ENCODE assay signal across 21 cellular contexts in the genomic region with DNA sequence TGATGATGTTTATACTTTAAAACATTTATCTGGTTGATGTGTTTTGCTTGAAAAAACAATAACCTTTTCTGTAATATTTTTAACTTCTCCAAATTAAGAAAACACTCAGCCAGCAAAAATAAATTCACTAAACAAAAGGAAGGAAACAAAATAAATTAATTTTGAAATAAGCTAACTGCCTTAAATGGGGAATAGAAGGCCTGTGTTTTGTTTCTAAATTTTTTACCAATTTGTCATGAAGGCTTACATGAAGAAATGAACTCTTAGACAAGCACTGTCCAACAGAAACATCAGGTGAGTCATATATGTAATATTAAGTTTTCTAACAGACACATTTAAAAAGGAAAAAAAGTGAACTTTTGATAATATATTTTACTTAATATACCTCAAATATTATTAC.
DNase-seq lines count a peak whose midpoint lies in the region; ATAC-seq, FAIRE-seq and TF ChIP-seq lines count a peak whose summit lies in the region.
"Had no signal": no experiment of that assay in that cellular context is flagged by ENCODE, and none has a peak within 500 bp of the region (broad histone marks: within the 10 kb centered on the region; RNA-seq: fewer than 3 reads in every experiment).

No MANE protein-coding gene starts in this region.

- no peaks in the 10 kb centered on the region for H3K4me1 ChIP-seq in psoas muscle
- H3K4me1 ChIP-seq: Caco-2, lower lobe of right lung had no signal

- H3K4me3 ChIP-seq in AG10803 (ENCODE audit: low read length): no peak overlapping the region
- H3K4me3 ChIP-seq in choroid plexus epithelial cell (ENCODE audit: low read depth, low read length): no peak overlapping the region
- H3K4me3 ChIP-seq in psoas muscle: no peak overlapping the region
- H3K4me3 ChIP-seq: lower lobe of right lung had no signal

- peak; percentile 74 for FAIRE-seq in RCC 7860 (lab: Jason Lieb, UNC)
- no peak for FAIRE-seq in D721Med (lab: Jason Lieb, UNC)
- FAIRE-seq in GM12891 (lab: Jason Lieb, UNC): no peak
- FAIRE-seq: HTR-8/SVneo, urothelium cell line had no signal

- no peaks in the 10 kb centered on the region for H3K9me3 ChIP-seq in psoas muscle
- H3K9me3 ChIP-seq: Caco-2, lower lobe of right lung had no signal

- no peak overlapping the region for H3K27ac ChIP-seq in psoas muscle
- H3K27ac ChIP-seq: lower lobe of right lung had no signal

- no peaks in the 10 kb centered on the region for H3K36me3 ChIP-seq in psoas muscle (ENCODE audit: insufficient read depth in 1 of 2, low read depth in 1 of 2)
- H3K36me3 ChIP-seq: lower lobe of right lung had no signal

- TF ChIP-seq CTCF in AG10803 (conservative IDR thresholded peaks at IDR 0.05; ENCODE audit: low read length) (no peak), choroid plexus epithelial cell (conservative IDR thresholded peaks at IDR 0.05; ENCODE audit: low read depth, low read length) (no peak), D721Med (IDR thresholded peaks at IDR 0.05; ENCODE audit: insufficient read depth, missing control alignments) (no peak), psoas muscle (IDR thresholded peaks at IDR 0.05) (no peak)

- intact Hi-C loops in psoas muscle (cut with DNase I): no loop called here

- no peak for TF ChIP-seq POLR2A in GM12891 (IDR thresholded peaks at IDR 0.05; ENCODE audit: low read depth, low read length)

- no peaks in the 10 kb centered on the region for H3K27me3 ChIP-seq in psoas muscle (ENCODE audit: insufficient read depth in 3 of 3, low read length in 2 of 3)

- DNase-seq in AG10803 (ENCODE audit: low read depth) (peak; percentile 41), RCC 7860 (ENCODE audit: low spot score) (peak; percentile 34), choroid plexus epithelial cell (ENCODE audit: low read depth) (peak; percentile 66), kidney glomerular epithelial cell (lab: John Stamatoyannopoulos, UW) (peak; percentile 49), T1000 (lab: John Stamatoyannopoulos, UW) (no peak), D721Med (ENCODE audit: insufficient read length, low spot score) (no peak), psoas muscle (no peak), GM12891 (ENCODE audit: insufficient read length, low spot score) (no peak)
- DNase-seq: Caco-2; effector memory CD4-positive, alpha-beta T cell; lower lobe of right lung; natural killer cell; NCI-H345; NK-92 treated with Interleukin-12 subunit alpha and Interleukin-12 subunit beta, amount 100 ng/mL, for 24 hours; stimulated activated CD4-positive, alpha-beta T cell treated with anti-CD3 and anti-CD28 coated beads, Interleukin-15, amount 100 ng/mL, for 24 hours; stimulated activated naive CD8-positive, alpha-beta T cell treated with anti-CD3 and anti-CD28 coated beads, Interleukin-15, amount 100 ng/mL, for 72 hours; T-helper 17 cell had no signal

- ATAC-seq in psoas muscle: no peak
- ATAC-seq: HCT116; lower lobe of right lung; natural killer cell; Right ventricle myocardium inferior; stimulated activated naive CD8-positive, alpha-beta T cell treated with anti-CD3 and anti-CD28 coated beads, Interleukin-15, amount 100 ng/mL, for 72 hours; T-helper 17 cell had no signal

TF ChIP-seq in GM12891, 5 proteins besides CTCF, POLR2A, EP300 and RAD21:
- TF ChIP-seq TAF1 (IDR thresholded peaks at IDR 0.05; ENCODE audit: low read depth, low read length) (no peak), SPI1 (IDR thresholded peaks at IDR 0.05; ENCODE audit: low read depth, low read length) (no peak)

Comparison
In these comparisons a context has a peak if more than half of its experiments do, and no peak if none do; other contexts are left out.
1. DNase-seq: peak in AG10803 (single experiment), RCC 7860 (single experiment), choroid plexus epithelial cell (single experiment) and kidney glomerular epithelial cell (single experiment); none in T1000 (single experiment), D721Med (single experiment), psoas muscle (0 of 2) and GM12891 (single experiment).